Comparison of ENCODE assay signal across 9 cellular contexts in genomic region chr3:109050591-109051167, GRCh38.
A peak's percentile ranks its signal among the peaks of the same experiment; 100 is the strongest.
DNase-seq lines count a peak whose midpoint lies in the region; ATAC-seq, FAIRE-seq and TF ChIP-seq lines count a peak whose summit lies in the region.
"Had no signal": no experiment of that assay in that cellular context is flagged by ENCODE, and none has a peak within 500 bp of the region (broad histone marks: within the 10 kb centered on the region; RNA-seq: fewer than 3 reads in every experiment).

No MANE protein-coding gene starts in this region.

- ATAC-seq in HG02642 (IDR thresholded peaks at IDR 0.05; ENCODE audit: poor library complexity, unreplicated experiment) (peak; percentile 78), pancreas (peak in 3 of 4 donors; percentile 61 to 77 (median 65))

- CTCF ChIA-PET in CD8-positive, alpha-beta memory T cell (lab: Charles Lee), result no interaction called here

- H3K4me3 ChIP-seq in pancreas, result no peak overlapping the region
- no peak overlapping the region for H3K4me3 ChIP-seq in CD8-positive, alpha-beta memory T cell (ENCODE audit: low read length)

- WGBS in pancreas, 2 donors, result 28 to 40% methylated on average over 3 of the region's 3 CpGs

- FAIRE-seq in pancreas (lab: Jason Lieb, UNC), result no peak

- in situ Hi-C loops in T47D (cut with HindIII; ENCODE audit: low pct_unique_long_range_greater_than_20kb, low sequenced_read_pairs), result no loop called here

- POLR2A ChIA-PET in CD8-positive, alpha-beta memory T cell (lab: Charles Lee), result no interaction called here

- H3K9me3 Mint-ChIP-seq in CD8-positive, alpha-beta memory T cell, result peaks cover 0 to 3% (median 0%) of the 10 kb centered on the region in 5 donors

- H3K27me3 ChIP-seq in pancreas, result no peaks in the 10 kb centered on the region
- no peaks in the 10 kb centered on the region for H3K27me3 ChIP-seq in CD8-positive, alpha-beta memory T cell (ENCODE audit: insufficient read depth, low read length, poor library complexity, severe bottlenecking)

- no peak overlapping the region for H3K27ac ChIP-seq in pancreas
- no peak overlapping the region for H3K27ac ChIP-seq in CD8-positive, alpha-beta memory T cell (ENCODE audit: low read depth, low read length)

- intact Hi-C loops in pancreas (cut with DNase I), result no loop called here

- no peaks in the 10 kb centered on the region for H3K4me1 ChIP-seq in pancreas
- H3K4me1 ChIP-seq in CD8-positive, alpha-beta memory T cell (ENCODE audit: insufficient read depth, low read length), result no peaks in the 10 kb centered on the region

- H3K27me3 Mint-ChIP-seq in CD8-positive, alpha-beta memory T cell, result peaks cover 2 to 4% of the 10 kb centered on the region in 2 donors
- H3K27me3 Mint-ChIP-seq: memory B cell had no signal

- no peaks in the 10 kb centered on the region for H3K36me3 Mint-ChIP-seq in CD8-positive, alpha-beta memory T cell

- H3K36me3 ChIP-seq in pancreas, result no peaks in the 10 kb centered on the region
- no peaks in the 10 kb centered on the region for H3K36me3 ChIP-seq in CD8-positive, alpha-beta memory T cell (ENCODE audit: insufficient read depth, low read length)

- TF ChIP-seq CTCF in GM10266 (IDR thresholded peaks at IDR 0.05; ENCODE audit: control insufficient read depth, insufficient read depth, low read depth, missing control alignments) (peak; percentile 66), pancreas (IDR thresholded peaks at IDR 0.05) (peak; percentile 21 to 35 (median 28))

- no peaks in the 10 kb centered on the region for H3K9me3 ChIP-seq in pancreas
- no peaks in the 10 kb centered on the region for H3K9me3 ChIP-seq in CD8-positive, alpha-beta memory T cell (ENCODE audit: low read length)

- H3K4me1 Mint-ChIP-seq in CD8-positive, alpha-beta memory T cell, result no peaks in the 10 kb centered on the region
- H3K4me1 Mint-ChIP-seq: memory B cell had no signal

- peak; percentile 8 for DNase-seq in AG08396 (ENCODE audit: low spot score)
- peak; percentile 23 for DNase-seq in GM10266 (ENCODE audit: extremely low spot score)
- DNase-seq in NCI-H524 (lab: John Stamatoyannopoulos, UW), result peak; percentile 73 to 86
- peak; percentile 1 to 58 for DNase-seq in T47D (ENCODE audit: low read depth in 1 of 2, low spot score in 1 of 2)
- peak in 1 of 6 donors; percentile 11 for DNase-seq in pancreas
- no peak for DNase-seq in CD8-positive, alpha-beta memory T cell
- no peak for DNase-seq in NCI-H345 (lab: John Stamatoyannopoulos, UW)

- no peak overlapping the region for H3K27ac Mint-ChIP-seq in CD8-positive, alpha-beta memory T cell
- H3K27ac Mint-ChIP-seq: memory B cell had no signal

- no peak overlapping the region for H3K4me3 Mint-ChIP-seq in CD8-positive, alpha-beta memory T cell
- H3K4me3 Mint-ChIP-seq: memory B cell had no signal

Comparison
In these comparisons a context has a peak if more than half of its experiments do, and no peak if none do; other contexts are left out.
1. DNase-seq: peak in AG08396 (single experiment), GM10266 (single experiment), NCI-H524 (2 of 2) and T47D (2 of 2); none in CD8-positive, alpha-beta memory T cell (0 of 5) and NCI-H345 (single experiment).